In the genomic region with DNA sequence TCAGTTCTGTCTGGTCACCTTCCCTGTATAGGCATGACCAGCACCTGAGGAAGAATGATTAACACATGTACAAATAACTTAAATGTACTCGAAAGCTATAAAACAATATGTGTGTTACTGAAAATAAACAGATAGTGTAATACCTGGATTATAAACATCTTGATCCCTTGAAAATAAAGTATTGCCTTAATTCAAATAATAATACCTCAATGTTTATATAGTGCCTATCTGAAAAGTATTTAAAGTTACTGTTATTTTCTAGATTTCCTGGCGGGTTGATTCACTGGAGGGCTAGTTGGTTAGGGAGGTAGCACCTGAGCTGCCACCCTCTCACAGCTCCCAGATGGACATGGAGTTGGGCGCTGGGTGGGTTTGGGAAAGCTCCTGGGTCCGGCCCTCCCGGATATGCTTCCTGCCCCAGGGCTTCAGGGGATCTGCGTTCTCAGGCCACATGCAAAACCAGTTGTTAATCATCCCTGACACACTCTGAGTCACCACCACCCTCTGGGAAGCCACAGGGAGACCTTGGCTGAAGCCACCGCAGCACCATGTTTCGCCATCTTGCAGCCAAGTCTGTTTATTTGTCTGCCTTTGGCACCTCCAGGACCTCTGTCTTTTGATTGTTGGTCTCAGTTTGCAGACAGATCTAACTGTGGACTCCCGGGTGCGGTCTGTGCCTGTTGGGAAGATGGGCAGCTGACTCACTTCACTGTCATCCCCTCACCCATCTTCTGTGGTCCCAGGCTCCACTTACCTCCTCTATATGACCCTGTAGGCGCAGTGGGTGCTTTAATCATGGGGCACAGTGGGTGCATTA, we compare ENCODE assay signal across 1 cellular context.
TF ChIP-seq lines count a peak whose summit lies in the region.

No MANE protein-coding gene starts in this region.

TF ChIP-seq in K562, 482 proteins besides CTCF, POLR2A, EP300 and RAD21 (continued from another document and continues in another):
- TF ChIP-seq, protein P1, sequence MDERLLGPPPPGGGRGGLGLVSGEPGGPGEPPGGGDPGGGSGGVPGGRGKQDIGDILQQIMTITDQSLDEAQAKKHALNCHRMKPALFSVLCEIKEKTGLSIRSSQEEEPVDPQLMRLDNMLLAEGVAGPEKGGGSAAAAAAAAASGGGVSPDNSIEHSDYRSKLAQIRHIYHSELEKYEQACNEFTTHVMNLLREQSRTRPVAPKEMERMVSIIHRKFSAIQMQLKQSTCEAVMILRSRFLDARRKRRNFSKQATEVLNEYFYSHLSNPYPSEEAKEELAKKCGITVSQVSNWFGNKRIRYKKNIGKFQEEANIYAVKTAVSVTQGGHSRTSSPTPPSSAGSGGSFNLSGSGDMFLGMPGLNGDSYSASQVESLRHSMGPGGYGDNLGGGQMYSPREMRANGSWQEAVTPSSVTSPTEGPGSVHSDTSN (CRISPR knock-in tag; IDR thresholded peaks at IDR 0.05; ENCODE audit: low read depth): peak; percentile 87
- TF ChIP-seq, protein P1 (tag; conservative IDR thresholded peaks at IDR 0.05; ENCODE audit: low read depth): peak; percentile 98
- TF ChIP-seq KDM1A (IDR thresholded peaks at IDR 0.05): no peak
- TF ChIP-seq HOXB6 (CRISPR knock-in tag; IDR thresholded peaks at IDR 0.05; ENCODE audit: borderline replicate concordance): no peak
- 0 out of 4 replicates have a peak, but pooled peaks of 1 of the 2 experiments have one; percentile 21 for TF ChIP-seq NONO (IDR thresholded peaks at IDR 0.05; ENCODE audit: low read depth in 2 of 2, low read length in 1 of 2)
- TF ChIP-seq, protein P2, sequence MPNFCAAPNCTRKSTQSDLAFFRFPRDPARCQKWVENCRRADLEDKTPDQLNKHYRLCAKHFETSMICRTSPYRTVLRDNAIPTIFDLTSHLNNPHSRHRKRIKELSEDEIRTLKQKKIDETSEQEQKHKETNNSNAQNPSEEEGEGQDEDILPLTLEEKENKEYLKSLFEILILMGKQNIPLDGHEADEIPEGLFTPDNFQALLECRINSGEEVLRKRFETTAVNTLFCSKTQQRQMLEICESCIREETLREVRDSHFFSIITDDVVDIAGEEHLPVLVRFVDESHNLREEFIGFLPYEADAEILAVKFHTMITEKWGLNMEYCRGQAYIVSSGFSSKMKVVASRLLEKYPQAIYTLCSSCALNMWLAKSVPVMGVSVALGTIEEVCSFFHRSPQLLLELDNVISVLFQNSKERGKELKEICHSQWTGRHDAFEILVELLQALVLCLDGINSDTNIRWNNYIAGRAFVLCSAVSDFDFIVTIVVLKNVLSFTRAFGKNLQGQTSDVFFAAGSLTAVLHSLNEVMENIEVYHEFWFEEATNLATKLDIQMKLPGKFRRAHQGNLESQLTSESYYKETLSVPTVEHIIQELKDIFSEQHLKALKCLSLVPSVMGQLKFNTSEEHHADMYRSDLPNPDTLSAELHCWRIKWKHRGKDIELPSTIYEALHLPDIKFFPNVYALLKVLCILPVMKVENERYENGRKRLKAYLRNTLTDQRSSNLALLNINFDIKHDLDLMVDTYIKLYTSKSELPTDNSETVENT (CRISPR knock-in tag; IDR thresholded peaks at IDR 0.05): no peak
- TF ChIP-seq ESRRA (IDR thresholded peaks at IDR 0.05; ENCODE audit: borderline replicate concordance, low read depth): no peak; the same call in 1 of the 2 replicates
- peak; percentile 61 for TF ChIP-seq TCF3 (CRISPR knock-in tag; IDR thresholded peaks at IDR 0.05)
- TF ChIP-seq, protein P3, sequence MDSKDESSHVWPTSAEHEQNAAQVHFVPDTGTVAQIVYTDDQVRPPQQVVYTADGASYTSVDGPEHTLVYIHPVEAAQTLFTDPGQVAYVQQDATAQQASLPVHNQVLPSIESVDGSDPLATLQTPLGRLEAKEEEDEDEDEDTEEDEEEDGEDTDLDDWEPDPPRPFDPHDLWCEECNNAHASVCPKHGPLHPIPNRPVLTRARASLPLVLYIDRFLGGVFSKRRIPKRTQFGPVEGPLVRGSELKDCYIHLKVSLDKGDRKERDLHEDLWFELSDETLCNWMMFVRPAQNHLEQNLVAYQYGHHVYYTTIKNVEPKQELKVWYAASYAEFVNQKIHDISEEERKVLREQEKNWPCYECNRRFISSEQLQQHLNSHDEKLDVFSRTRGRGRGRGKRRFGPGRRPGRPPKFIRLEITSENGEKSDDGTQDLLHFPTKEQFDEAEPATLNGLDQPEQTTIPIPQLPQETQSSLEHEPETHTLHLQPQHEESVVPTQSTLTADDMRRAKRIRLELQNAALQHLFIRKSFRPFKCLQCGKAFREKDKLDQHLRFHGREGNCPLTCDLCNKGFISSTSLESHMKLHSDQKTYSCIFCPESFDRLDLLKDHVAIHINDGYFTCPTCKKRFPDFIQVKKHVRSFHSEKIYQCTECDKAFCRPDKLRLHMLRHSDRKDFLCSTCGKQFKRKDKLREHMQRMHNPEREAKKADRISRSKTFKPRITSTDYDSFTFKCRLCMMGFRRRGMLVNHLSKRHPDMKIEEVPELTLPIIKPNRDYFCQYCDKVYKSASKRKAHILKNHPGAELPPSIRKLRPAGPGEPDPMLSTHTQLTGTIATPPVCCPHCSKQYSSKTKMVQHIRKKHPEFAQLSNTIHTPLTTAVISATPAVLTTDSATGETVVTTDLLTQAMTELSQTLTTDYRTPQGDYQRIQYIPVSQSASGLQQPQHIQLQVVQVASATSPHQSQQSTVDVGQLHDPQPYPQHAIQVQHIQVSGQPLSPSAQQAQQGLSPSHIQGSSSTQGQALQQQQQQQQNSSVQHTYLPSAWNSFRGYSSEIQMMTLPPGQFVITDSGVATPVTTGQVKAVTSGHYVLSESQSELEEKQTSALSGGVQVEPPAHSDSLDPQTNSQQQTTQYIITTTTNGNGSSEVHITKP (IDR thresholded peaks at IDR 0.05; ENCODE audit: partially characterized antibody): no peak
- TF ChIP-seq, protein P4, sequence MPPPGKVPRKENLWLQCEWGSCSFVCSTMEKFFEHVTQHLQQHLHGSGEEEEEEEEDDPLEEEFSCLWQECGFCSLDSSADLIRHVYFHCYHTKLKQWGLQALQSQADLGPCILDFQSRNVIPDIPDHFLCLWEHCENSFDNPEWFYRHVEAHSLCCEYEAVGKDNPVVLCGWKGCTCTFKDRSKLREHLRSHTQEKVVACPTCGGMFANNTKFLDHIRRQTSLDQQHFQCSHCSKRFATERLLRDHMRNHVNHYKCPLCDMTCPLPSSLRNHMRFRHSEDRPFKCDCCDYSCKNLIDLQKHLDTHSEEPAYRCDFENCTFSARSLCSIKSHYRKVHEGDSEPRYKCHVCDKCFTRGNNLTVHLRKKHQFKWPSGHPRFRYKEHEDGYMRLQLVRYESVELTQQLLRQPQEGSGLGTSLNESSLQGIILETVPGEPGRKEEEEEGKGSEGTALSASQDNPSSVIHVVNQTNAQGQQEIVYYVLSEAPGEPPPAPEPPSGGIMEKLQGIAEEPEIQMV (tag; conservative IDR thresholded peaks at IDR 0.05; ENCODE audit: low read depth): 0 out of 2 replicates have a peak, but pooled peaks have one; percentile 9
- TF ChIP-seq NR3C1 (CRISPR knock-in tag; IDR thresholded peaks at IDR 0.05): no peak
- no peak for TF ChIP-seq FOXM1 (IDR thresholded peaks at IDR 0.05; ENCODE audit: low read depth)
- TF ChIP-seq FOXM1 (CRISPR knock-in tag; IDR thresholded peaks at IDR 0.05; ENCODE audit: low read depth): no peak
- TF ChIP-seq, protein P5, sequence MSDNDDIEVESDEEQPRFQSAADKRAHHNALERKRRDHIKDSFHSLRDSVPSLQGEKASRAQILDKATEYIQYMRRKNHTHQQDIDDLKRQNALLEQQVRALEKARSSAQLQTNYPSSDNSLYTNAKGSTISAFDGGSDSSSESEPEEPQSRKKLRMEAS (CRISPR knock-in tag; IDR thresholded peaks at IDR 0.05): peak; percentile 89
- TF ChIP-seq CBX8 (IDR thresholded peaks at IDR 0.05; ENCODE audit: borderline replicate concordance, extremely low read depth, low read depth, low read length, poor library complexity, severe bottlenecking): no peak
- TF ChIP-seq RBFOX2 (IDR thresholded peaks at IDR 0.05; ENCODE audit: low read depth, low read length): peak; percentile 79
- peak; percentile 30; the same call in 1 of the 2 replicates for TF ChIP-seq NCOA1 (IDR thresholded peaks at IDR 0.05; ENCODE audit: low read depth)
- TF ChIP-seq, protein P6, sequence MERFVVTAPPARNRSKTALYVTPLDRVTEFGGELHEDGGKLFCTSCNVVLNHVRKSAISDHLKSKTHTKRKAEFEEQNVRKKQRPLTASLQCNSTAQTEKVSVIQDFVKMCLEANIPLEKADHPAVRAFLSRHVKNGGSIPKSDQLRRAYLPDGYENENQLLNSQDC (CRISPR knock-in tag; IDR thresholded peaks at IDR 0.05): no peak
- TF ChIP-seq, protein P7, sequence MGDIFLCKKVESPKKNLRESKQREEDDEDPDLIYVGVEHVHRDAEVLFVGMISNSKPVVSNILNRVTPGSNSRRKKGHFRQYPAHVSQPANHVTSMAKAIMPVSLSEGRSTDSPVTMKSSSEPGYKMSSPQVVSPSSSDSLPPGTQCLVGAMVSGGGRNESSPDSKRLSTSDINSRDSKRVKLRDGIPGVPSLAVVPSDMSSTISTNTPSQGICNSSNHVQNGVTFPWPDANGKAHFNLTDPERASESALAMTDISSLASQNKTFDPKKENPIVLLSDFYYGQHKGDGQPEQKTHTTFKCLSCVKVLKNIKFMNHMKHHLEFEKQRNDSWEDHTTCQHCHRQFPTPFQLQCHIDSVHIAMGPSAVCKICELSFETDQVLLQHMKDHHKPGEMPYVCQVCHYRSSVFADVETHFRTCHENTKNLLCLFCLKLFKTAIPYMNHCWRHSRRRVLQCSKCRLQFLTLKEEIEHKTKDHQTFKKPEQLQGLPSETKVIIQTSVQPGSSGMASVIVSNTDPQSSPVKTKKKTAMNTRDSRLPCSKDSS (IDR thresholded peaks at IDR 0.05; ENCODE audit: low read depth, partially characterized antibody): no peak
- peak; percentile 82 for TF ChIP-seq SMARCC2 (IDR thresholded peaks at IDR 0.05; ENCODE audit: low read depth)
- TF ChIP-seq MAFF (IDR thresholded peaks at IDR 0.05; ENCODE audit: low read length): no peak
- TF ChIP-seq, protein P8, sequence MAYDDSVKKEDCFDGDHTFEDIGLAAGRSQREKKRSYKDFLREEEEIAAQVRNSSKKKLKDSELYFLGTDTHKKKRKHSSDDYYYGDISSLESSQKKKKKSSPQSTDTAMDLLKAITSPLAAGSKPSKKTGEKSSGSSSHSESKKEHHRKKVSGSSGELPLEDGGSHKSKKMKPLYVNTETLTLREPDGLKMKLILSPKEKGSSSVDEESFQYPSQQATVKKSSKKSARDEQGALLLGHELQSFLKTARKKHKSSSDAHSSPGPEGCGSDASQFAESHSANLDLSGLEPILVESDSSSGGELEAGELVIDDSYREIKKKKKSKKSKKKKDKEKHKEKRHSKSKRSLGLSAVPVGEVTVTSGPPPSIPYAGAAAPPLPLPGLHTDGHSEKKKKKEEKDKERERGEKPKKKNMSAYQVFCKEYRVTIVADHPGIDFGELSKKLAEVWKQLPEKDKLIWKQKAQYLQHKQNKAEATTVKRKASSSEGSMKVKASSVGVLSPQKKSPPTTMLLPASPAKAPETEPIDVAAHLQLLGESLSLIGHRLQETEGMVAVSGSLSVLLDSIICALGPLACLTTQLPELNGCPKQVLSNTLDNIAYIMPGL (CRISPR knock-in tag; IDR thresholded peaks at IDR 0.05): no peak
- TF ChIP-seq SREBF2 (CRISPR knock-in tag; IDR thresholded peaks at IDR 0.05): no peak
- TF ChIP-seq, protein P9, sequence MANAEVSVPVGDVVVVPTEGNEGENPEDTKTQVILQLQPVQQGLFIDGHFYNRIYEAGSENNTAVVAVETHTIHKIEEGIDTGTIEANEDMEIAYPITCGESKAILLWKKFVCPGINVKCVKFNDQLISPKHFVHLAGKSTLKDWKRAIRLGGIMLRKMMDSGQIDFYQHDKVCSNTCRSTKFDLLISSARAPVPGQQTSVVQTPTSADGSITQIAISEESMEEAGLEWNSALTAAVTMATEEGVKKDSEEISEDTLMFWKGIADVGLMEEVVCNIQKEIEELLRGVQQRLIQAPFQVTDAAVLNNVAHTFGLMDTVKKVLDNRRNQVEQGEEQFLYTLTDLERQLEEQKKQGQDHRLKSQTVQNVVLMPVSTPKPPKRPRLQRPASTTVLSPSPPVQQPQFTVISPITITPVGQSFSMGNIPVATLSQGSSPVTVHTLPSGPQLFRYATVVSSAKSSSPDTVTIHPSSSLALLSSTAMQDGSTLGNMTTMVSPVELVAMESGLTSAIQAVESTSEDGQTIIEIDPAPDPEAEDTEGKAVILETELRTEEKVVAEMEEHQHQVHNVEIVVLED (CRISPR knock-in tag; IDR thresholded peaks at IDR 0.05): no peak
- no peak for TF ChIP-seq PHF20 (IDR thresholded peaks at IDR 0.05; ENCODE audit: partially characterized antibody)
- TF ChIP-seq, protein P10, sequence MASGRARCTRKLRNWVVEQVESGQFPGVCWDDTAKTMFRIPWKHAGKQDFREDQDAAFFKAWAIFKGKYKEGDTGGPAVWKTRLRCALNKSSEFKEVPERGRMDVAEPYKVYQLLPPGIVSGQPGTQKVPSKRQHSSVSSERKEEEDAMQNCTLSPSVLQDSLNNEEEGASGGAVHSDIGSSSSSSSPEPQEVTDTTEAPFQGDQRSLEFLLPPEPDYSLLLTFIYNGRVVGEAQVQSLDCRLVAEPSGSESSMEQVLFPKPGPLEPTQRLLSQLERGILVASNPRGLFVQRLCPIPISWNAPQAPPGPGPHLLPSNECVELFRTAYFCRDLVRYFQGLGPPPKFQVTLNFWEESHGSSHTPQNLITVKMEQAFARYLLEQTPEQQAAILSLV (tag; IDR thresholded peaks at IDR 0.05): peak; percentile 77
- TF ChIP-seq BHLHE40 (IDR thresholded peaks at IDR 0.05; ENCODE audit: low read length): peak; percentile 26; the same call in 1 of the 2 replicates
- TF ChIP-seq ZNF121 (CRISPR knock-in tag; conservative IDR thresholded peaks at IDR 0.05): no peak
- TF ChIP-seq LARP7 (IDR thresholded peaks at IDR 0.05): 0 out of 2 replicates have a peak, but pooled peaks have one; percentile 6
- peak; percentile 99 for TF ChIP-seq JUN (IDR thresholded peaks at IDR 0.05; ENCODE audit: borderline replicate concordance, low read depth, low read length)
- peak; percentile 63; the same call in 1 of the 2 replicates for TF ChIP-seq JUN (CRISPR knock-in tag; IDR thresholded peaks at IDR 0.05; ENCODE audit: borderline replicate concordance)
- TF ChIP-seq, protein P11, sequence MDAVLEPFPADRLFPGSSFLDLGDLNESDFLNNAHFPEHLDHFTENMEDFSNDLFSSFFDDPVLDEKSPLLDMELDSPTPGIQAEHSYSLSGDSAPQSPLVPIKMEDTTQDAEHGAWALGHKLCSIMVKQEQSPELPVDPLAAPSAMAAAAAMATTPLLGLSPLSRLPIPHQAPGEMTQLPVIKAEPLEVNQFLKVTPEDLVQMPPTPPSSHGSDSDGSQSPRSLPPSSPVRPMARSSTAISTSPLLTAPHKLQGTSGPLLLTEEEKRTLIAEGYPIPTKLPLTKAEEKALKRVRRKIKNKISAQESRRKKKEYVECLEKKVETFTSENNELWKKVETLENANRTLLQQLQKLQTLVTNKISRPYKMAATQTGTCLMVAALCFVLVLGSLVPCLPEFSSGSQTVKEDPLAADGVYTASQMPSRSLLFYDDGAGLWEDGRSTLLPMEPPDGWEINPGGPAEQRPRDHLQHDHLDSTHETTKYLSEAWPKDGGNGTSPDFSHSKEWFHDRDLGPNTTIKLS (IDR thresholded peaks at IDR 0.05; ENCODE audit: borderline replicate concordance, low read depth): peak; percentile 39; the same call in 1 of the 2 replicates
- peak; percentile 35; the same call in 1 of the 2 replicates for TF ChIP-seq E2F3 (CRISPR knock-in tag; IDR thresholded peaks at IDR 0.05)
- peak; percentile 48; the same call in 1 of the 2 replicates for TF ChIP-seq SUPT5H (IDR thresholded peaks at IDR 0.05)
- peak; percentile 72 for TF ChIP-seq ETV5 (CRISPR knock-in tag; IDR thresholded peaks at IDR 0.05; ENCODE audit: low read depth)
